In genomic region chr6:113060664-113061063, GRCh38 we compare ENCODE assay signal across 24 cellular contexts.
"Had no signal": no experiment of that assay in that cellular context is flagged by ENCODE, and none has a peak within 500 bp of the region (broad histone marks: within the 10 kb centered on the region; RNA-seq: fewer than 3 reads in every experiment).

No MANE protein-coding gene starts in this region.

- H3K27me3 ChIP-seq: esophagus squamous epithelium, foreskin keratinocyte, pancreas, spleen had no signal

- H3K4me1 ChIP-seq: esophagus squamous epithelium, foreskin keratinocyte, pancreas, spleen had no signal

- H3K27me3 Mint-ChIP-seq: dendritic cell treated with granulocyte-macrophage colony-stimulating factor and Interleukin-4, amounts not matched to agents 40 ng/mL and 50 ng/mL, for 4 days; effector memory CD8-positive, alpha-beta T cell; progenitor cell of endocrine pancreas; stimulated activated naive B cell treated with anti-CD40 and anti-IgM and Interleukin-4, amounts not matched to agents 10 μg/mL and 1 μg/mL and 100 μg/mL, for 72 hours; stimulated activated naive CD8-positive, alpha-beta T cell treated with anti-CD3 and anti-CD28 coated beads, Interleukin-15, amount 100 ng/mL, for 72 hours had no signal

- H3K4me1 Mint-ChIP-seq: immature natural killer cell; natural killer cell; stimulated activated naive CD8-positive, alpha-beta T cell treated with anti-CD3 and anti-CD28 coated beads, Interleukin-15, amount 100 ng/mL, for 72 hours had no signal

- H3K27ac Mint-ChIP-seq: dendritic cell treated with granulocyte-macrophage colony-stimulating factor and Interleukin-4, amounts not matched to agents 40 ng/mL and 50 ng/mL, for 4 days; effector memory CD8-positive, alpha-beta T cell; immature natural killer cell; natural killer cell; progenitor cell of endocrine pancreas; stimulated activated naive B cell treated with anti-CD40 and anti-IgM and Interleukin-4, amounts not matched to agents 10 μg/mL and 1 μg/mL and 100 μg/mL, for 72 hours; stimulated activated naive CD8-positive, alpha-beta T cell treated with anti-CD3 and anti-CD28 coated beads, Interleukin-15, amount 100 ng/mL, for 72 hours had no signal

- H3K36me3 ChIP-seq: esophagus squamous epithelium, pancreas, spleen, thoracic aorta had no signal

- DNase-seq: cerebellar nuclear complex; effector memory CD8-positive, alpha-beta T cell; esophagus squamous epithelium; foreskin keratinocyte; immature natural killer cell; kidney; left colon; left ventricle myocardium superior; natural killer cell; nucleus accumbens; pancreas; right cardiac atrium; spleen; stimulated activated CD4-positive, alpha-beta T cell treated with anti-CD3 and anti-CD28 coated beads, Interleukin-15, amount 100 ng/mL, for 24 hours; stimulated activated CD4-positive, alpha-beta T cell treated with anti-CD3 and anti-CD28 coated beads, Interleukin-1b, Interleukin-23, amount 100 ng/mL, for 48 hours; stimulated activated CD4-positive, alpha-beta T cell treated with anti-CD3 and anti-CD28 coated beads, Interleukin-4, amount 100 ng/mL, for 4 hours; stimulated activated naive B cell treated with anti-CD40 and anti-IgM and Interleukin-4, amounts not matched to agents 10 μg/mL and 1 μg/mL and 100 μg/mL, for 72 hours; stimulated activated naive CD8-positive, alpha-beta T cell treated with anti-CD3 and anti-CD28 coated beads, Interleukin-15, amount 100 ng/mL, for 72 hours; trophoblast cell had no signal

- ATAC-seq: effector memory CD8-positive, alpha-beta T cell; foreskin keratinocyte; left colon; left ventricle myocardium superior; natural killer cell; pancreas; right cardiac atrium; stimulated activated naive B cell treated with anti-CD40 and anti-IgM and Interleukin-4, amounts not matched to agents 10 μg/mL and 1 μg/mL and 100 μg/mL, for 72 hours; stimulated activated naive CD8-positive, alpha-beta T cell treated with anti-CD3 and anti-CD28 coated beads, Interleukin-15, amount 100 ng/mL, for 72 hours had no signal

- FAIRE-seq: colon, kidney, pancreas had no signal

- H3K27ac ChIP-seq: esophagus squamous epithelium, foreskin keratinocyte, pancreas, spleen, thoracic aorta had no signal

- H3K4me3 Mint-ChIP-seq: dendritic cell treated with granulocyte-macrophage colony-stimulating factor and Interleukin-4, amounts not matched to agents 40 ng/mL and 50 ng/mL, for 4 days; effector memory CD8-positive, alpha-beta T cell; immature natural killer cell; natural killer cell; neural crest cell; stimulated activated naive B cell treated with anti-CD40 and anti-IgM and Interleukin-4, amounts not matched to agents 10 μg/mL and 1 μg/mL and 100 μg/mL, for 72 hours; stimulated activated naive CD8-positive, alpha-beta T cell treated with anti-CD3 and anti-CD28 coated beads, Interleukin-15, amount 100 ng/mL, for 72 hours had no signal

- H3K9me3 ChIP-seq: esophagus squamous epithelium, thoracic aorta had no signal

- H3K36me3 Mint-ChIP-seq: immature natural killer cell; natural killer cell; stimulated activated naive B cell treated with anti-CD40 and anti-IgM and Interleukin-4, amounts not matched to agents 10 μg/mL and 1 μg/mL and 100 μg/mL, for 72 hours had no signal

- H3K4me3 ChIP-seq: esophagus squamous epithelium, pancreas, spleen, thoracic aorta had no signal

- H3K9me3 Mint-ChIP-seq: dendritic cell treated with granulocyte-macrophage colony-stimulating factor and Interleukin-4, amounts not matched to agents 40 ng/mL and 50 ng/mL, for 4 days; stimulated activated naive CD8-positive, alpha-beta T cell treated with anti-CD3 and anti-CD28 coated beads, Interleukin-15, amount 100 ng/mL, for 72 hours had no signal
